ENCODE assay signal across 13 cellular contexts in the genomic region with DNA sequence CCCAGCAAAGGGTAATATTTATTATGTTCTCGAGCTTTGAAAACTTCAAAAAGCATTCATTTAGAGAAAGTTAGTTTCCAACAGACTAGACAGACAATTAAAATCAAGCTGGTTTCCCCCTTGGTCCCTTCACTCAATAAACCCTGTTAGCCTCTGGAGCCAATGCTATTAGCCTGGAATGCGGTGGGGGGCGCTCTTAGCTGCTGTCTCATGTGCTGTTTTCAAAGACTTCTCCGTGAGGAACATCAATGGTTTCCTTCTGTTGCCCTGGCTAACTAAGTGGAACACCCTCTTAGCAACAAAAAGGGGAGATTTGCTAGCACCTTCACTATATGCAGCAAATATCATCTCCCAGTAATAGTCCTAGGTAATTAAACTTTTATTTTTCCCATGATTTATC.
DNase-seq lines count a peak whose midpoint lies in the region; ATAC-seq and TF ChIP-seq lines count a peak whose summit lies in the region.
"Had no signal": no experiment of that assay in that cellular context is flagged by ENCODE, and none has a peak within 500 bp of the region (broad histone marks: within the 10 kb centered on the region; RNA-seq: fewer than 3 reads in every experiment).

No MANE protein-coding gene starts in this region.

- no peak for ATAC-seq in HG02763 (IDR thresholded peaks at IDR 0.05; ENCODE audit: unreplicated experiment)

- 38 to 46% (median 39%) methylated on average over 4 of the region's 4 CpGs for WGBS in ovary, 3 donors

- H3K9me3 ChIP-seq in ovary (no peaks in the 10 kb centered on the region), Caco-2 (no peaks in the 10 kb centered on the region)

- DNase-seq in GM12865 (ENCODE audit: low read depth) (no peak), OCI-M1 (lab: John Stamatoyannopoulos, UW) (peak; percentile 70), erythroblast (lab: John Stamatoyannopoulos, UW) (peak; percentile 35 to 39), ovary (no peak), Caco-2 (no peak), retina (no peak)
- DNase-seq: C1 segment of cervical spinal cord, hippocampal formation, NCI-H146 had no signal

- H3K36me3 ChIP-seq in ovary (no peaks in the 10 kb centered on the region), Caco-2 (ENCODE audit: control insufficient read depth, insufficient read depth, low read length) (no peaks in the 10 kb centered on the region)

- H3K4me1 ChIP-seq in ovary (ENCODE audit: insufficient read depth) (no peaks in the 10 kb centered on the region), Caco-2 (peaks cover 3% of the 10 kb centered on the region)

- no peak overlapping the region for H3K4me3 ChIP-seq in GM12865 (ENCODE audit: low read depth, low read length)
- H3K4me3 ChIP-seq in ovary = no peak overlapping the region
- no peak overlapping the region for H3K4me3 ChIP-seq in Caco-2 (ENCODE audit: low read depth, low read length)
- H3K4me3 ChIP-seq: skin epidermis had no signal

- TF ChIP-seq POLR2A in erythroblast (IDR thresholded peaks at IDR 0.05; ENCODE audit: low read length) (no peak), ovary (IDR thresholded peaks at IDR 0.05) (no peak)

- H3K4me3 Mint-ChIP-seq in Caco-2 (ENCODE audit: unreplicated experiment) = no peak overlapping the region
- H3K4me3 Mint-ChIP-seq: dendritic cell treated with granulocyte-macrophage colony-stimulating factor and Interleukin-4, amounts not matched to agents 40 ng/mL and 50 ng/mL, for 4 days had no signal

- H3K27ac ChIP-seq in 22Rv1 (no peak overlapping the region), ovary (no peak overlapping the region)
- H3K27ac ChIP-seq: skin epidermis had no signal

- peaks cover 7% of the 10 kb centered on the region for H3K4me1 Mint-ChIP-seq in Caco-2 (ENCODE audit: low read depth, unreplicated experiment)

- H3K27me3 Mint-ChIP-seq in Caco-2 (ENCODE audit: insufficient read depth, unreplicated experiment) = peaks cover 13% of the 10 kb centered on the region
- H3K27me3 Mint-ChIP-seq: dendritic cell treated with granulocyte-macrophage colony-stimulating factor and Interleukin-4, amounts not matched to agents 40 ng/mL and 50 ng/mL, for 4 days had no signal

- H3K9me3 Mint-ChIP-seq in Caco-2 (ENCODE audit: unreplicated experiment) = no peaks in the 10 kb centered on the region
- H3K9me3 Mint-ChIP-seq: dendritic cell treated with granulocyte-macrophage colony-stimulating factor and Interleukin-4, amounts not matched to agents 40 ng/mL and 50 ng/mL, for 4 days had no signal

- BruUV-seq in Caco-2 (replicated peaks; lab: Mats Ljungman, UMichigan) = no TSS peak

- H3K36me3 Mint-ChIP-seq in Caco-2 (ENCODE audit: insufficient read depth, unreplicated experiment) = no peaks in the 10 kb centered on the region

- no peak for TF ChIP-seq EP300 in ovary (IDR thresholded peaks at IDR 0.05)

- intact Hi-C loops in ovary (cut with DNase I) (loop anchor here in 3 of 4 donors (5.0 to 10.0 kb wide), 3 partner anchors 567 to 940 kb away; no protein-coding TSS in a partner anchor), Caco-2 (cut with micrococcal nuclease; ENCODE audit: unreplicated experiment) (loop anchor here (10.0 kb wide), 1 partner anchor 220 kb away; no protein-coding TSS in a partner anchor)

- peak; percentile 45 for TF ChIP-seq CTCF in 22Rv1 (IDR thresholded peaks at IDR 0.05)
- peak; percentile 19 for TF ChIP-seq CTCF in GM12865 (IDR thresholded peaks at IDR 0.05; ENCODE audit: insufficient read depth, low read depth, low read length, missing control alignments)
- TF ChIP-seq CTCF in ovary (IDR thresholded peaks at IDR 0.05) = no peak
- TF ChIP-seq CTCF in Caco-2 (IDR thresholded peaks at IDR 0.05; ENCODE audit: insufficient read depth in 1 of 2, low read depth in 1 of 2, low read length in 1 of 2, severe bottlenecking in 1 of 2, unreplicated experiment in 1 of 2) = no peak

- CTCF ChIA-PET in Caco-2 (lab: Charles Lee) = no interaction called here

- H3K27me3 ChIP-seq in ovary (no peaks in the 10 kb centered on the region), Caco-2 (replicated peaks; ENCODE audit: control insufficient read depth, insufficient read depth, low read length) (no peaks in the 10 kb centered on the region)

- POLR2A ChIA-PET in Caco-2 (lab: Charles Lee) = no interaction called here

- no peak overlapping the region for H3K27ac Mint-ChIP-seq in Caco-2 (ENCODE audit: unreplicated experiment)
- H3K27ac Mint-ChIP-seq: dendritic cell treated with granulocyte-macrophage colony-stimulating factor and Interleukin-4, amounts not matched to agents 40 ng/mL and 50 ng/mL, for 4 days had no signal

Comparison
In these comparisons a context has a peak if more than half of its experiments do, and no peak if none do; other contexts are left out.
1. CTCF ChIP-seq: peak in 22Rv1 (single experiment) and GM12865 (single experiment); none in ovary (0 of 3) and Caco-2 (0 of 2).
2. DNase-seq: peak in OCI-M1 (single experiment) and erythroblast (2 of 2); none in GM12865 (single experiment), ovary (0 of 5), Caco-2 (0 of 2) and retina (single experiment).